Comparison of ENCODE assay signal across 8 cellular contexts in genomic region chr12:120199025-120199424, GRCh38. TPM values are rescaled to one million over a fixed set of nuclear protein-coding genes. Genes with fewer than 3 reads are reported as not detected.
DNase-seq lines count a peak whose midpoint lies in the region; TF ChIP-seq lines count a peak whose summit lies in the region.

No MANE protein-coding gene starts in this region.

- peaks cover 3 to 36% (median 31%) of the 10 kb centered on the region in 5 donors for H3K36me3 ChIP-seq in subcutaneous abdominal adipose tissue (ENCODE audit: control insufficient read depth in 5 of 5, insufficient read depth in 5 of 5, low read length in 5 of 5)

- intact Hi-C loops in activated CD4-positive, alpha-beta memory T cell treated with anti-CD3 and anti-CD28 coated beads for 36 hours (cut with micrococcal nuclease) = loop anchor here (5.0 kb wide), 1 partner anchor 212 kb away; the partner anchor contains the start of gene BICDL1

- peak overlapping the region; percentile 95 to 98 (median 98) for H3K9ac ChIP-seq in subcutaneous abdominal adipose tissue (ENCODE audit: low read length in 5 of 5)

- peak overlapping the region; percentile 96 for H3K4me3 Mint-ChIP-seq in activated CD4-positive, alpha-beta memory T cell treated with anti-CD3 and anti-CD28 coated beads for 36 hours

- no peaks in the 10 kb centered on the region for H3K9me3 Mint-ChIP-seq in activated CD4-positive, alpha-beta memory T cell treated with anti-CD3 and anti-CD28 coated beads for 36 hours

- H3K27ac ChIP-seq in subcutaneous abdominal adipose tissue (ENCODE audit: low read depth, low read length) = peak overlapping the region; percentile 96

- no peak for TF ChIP-seq CTCF in foreskin fibroblast (IDR thresholded peaks at IDR 0.05; ENCODE audit: low read depth, low read length)

- H3K9me3 ChIP-seq in subcutaneous abdominal adipose tissue (ENCODE audit: control insufficient read depth in 5 of 5, low read length in 5 of 5) = no peaks in the 10 kb centered on the region

- POLR2A ChIA-PET in activated CD4-positive, alpha-beta memory T cell treated with anti-CD3 and anti-CD28 coated beads for 36 hours (lab: Charles Lee) = interaction anchor here (2.5 to 10.1 kb wide), 4 partner anchors 7 to 92 kb away, joined by 16 to 208 read pairs (median 88); partner anchors contain the start of genes PXN, RAB35, RNU4-1 and RNU4-2

- no peaks in the 10 kb centered on the region for H3K27me3 Mint-ChIP-seq in activated CD4-positive, alpha-beta memory T cell treated with anti-CD3 and anti-CD28 coated beads for 36 hours

- H3K36me3 Mint-ChIP-seq in activated CD4-positive, alpha-beta memory T cell treated with anti-CD3 and anti-CD28 coated beads for 36 hours = peaks cover 53% of the 10 kb centered on the region

- peak overlapping the region; percentile 99 for H3K27ac Mint-ChIP-seq in activated CD4-positive, alpha-beta memory T cell treated with anti-CD3 and anti-CD28 coated beads for 36 hours

- H3K4me1 ChIP-seq in subcutaneous abdominal adipose tissue (ENCODE audit: control insufficient read depth in 5 of 5, insufficient read depth in 5 of 5, low read length in 5 of 5) = peaks cover 16 to 71% (median 59%) of the 10 kb centered on the region in 5 donors

- H3K4me3 ChIP-seq in foreskin fibroblast (ENCODE audit: low read depth in 1 of 2, low read length in 2 of 2) (peak overlapping the region; percentile 63 to 90), subcutaneous abdominal adipose tissue (ENCODE audit: low read depth in 1 of 5, low read length in 5 of 5) (peak overlapping the region; percentile 90 to 100 (median 98))

- peaks cover 0 to 3% (median 0%) of the 10 kb centered on the region in 5 donors for H3K27me3 ChIP-seq in subcutaneous abdominal adipose tissue (ENCODE audit: control insufficient read depth in 5 of 5, insufficient read depth in 4 of 5, low read length in 5 of 5)

- DNase-seq in activated CD4-positive, alpha-beta T cell treated with anti-CD3 and anti-CD28 coated beads, Interleukin-2, amount 50 U/mL, for 48 hours = peak; percentile 20 to 21
- no peak for DNase-seq in activated CD4-positive, alpha-beta T cell treated with anti-CD3 and anti-CD28 coated beads for 48 hours
- no peak for DNase-seq in activated CD4-positive, alpha-beta memory T cell treated with anti-CD3 and anti-CD28 coated beads for 36 hours
- DNase-seq in foreskin fibroblast (no peak), NCI-H2107 treated with DMSO at 0.1 percent for 48 hours (lab: John Stamatoyannopoulos, UW; ENCODE audit: unreplicated experiment) (no peak), DMS79 (lab: John Stamatoyannopoulos, UW) (no peak), NCI-H510A treated with DMSO at 0.1 percent for 48 hours (lab: John Stamatoyannopoulos, UW) (no peak)

- CTCF ChIA-PET in activated CD4-positive, alpha-beta memory T cell treated with anti-CD3 and anti-CD28 coated beads for 36 hours (lab: Charles Lee) = no interaction called here

- H3K4me1 Mint-ChIP-seq in activated CD4-positive, alpha-beta memory T cell treated with anti-CD3 and anti-CD28 coated beads for 36 hours (ENCODE audit: low read depth) = peaks cover 45% of the 10 kb centered on the region

RNA-seq across cellular contexts. Expression of gene RPLP0, which starts 1.9 kb away (rescaled TPM):
- total RNA-seq in activated CD4-positive, alpha-beta memory T cell treated with anti-CD3 and anti-CD28 coated beads for 36 hours = 1,000 to 10,000 TPM; 4,273 to 4,368 TPM

RNA-seq across cellular contexts. Expression of gene GCN1, which starts 4.5 kb away (rescaled TPM):
- 100 to 1,000 TPM; 121 TPM for total RNA-seq in activated CD4-positive, alpha-beta memory T cell treated with anti-CD3 and anti-CD28 coated beads for 36 hours

Comparison
In these comparisons a context has a peak if more than half of its experiments do, and no peak if none do; other contexts are left out.
1. DNase-seq: peak in activated CD4-positive, alpha-beta T cell treated with anti-CD3 and anti-CD28 coated beads, Interleukin-2, amount 50 U/mL, for 48 hours (2 of 2); none in activated CD4-positive, alpha-beta T cell treated with anti-CD3 and anti-CD28 coated beads for 48 hours (single experiment), activated CD4-positive, alpha-beta memory T cell treated with anti-CD3 and anti-CD28 coated beads for 36 hours (single experiment), foreskin fibroblast (0 of 2), NCI-H2107 treated with DMSO at 0.1 percent for 48 hours (single experiment), DMS79 (single experiment) and NCI-H510A treated with DMSO at 0.1 percent for 48 hours (single experiment).